15 cellular contexts compared by ENCODE assay signal in the genomic region with DNA sequence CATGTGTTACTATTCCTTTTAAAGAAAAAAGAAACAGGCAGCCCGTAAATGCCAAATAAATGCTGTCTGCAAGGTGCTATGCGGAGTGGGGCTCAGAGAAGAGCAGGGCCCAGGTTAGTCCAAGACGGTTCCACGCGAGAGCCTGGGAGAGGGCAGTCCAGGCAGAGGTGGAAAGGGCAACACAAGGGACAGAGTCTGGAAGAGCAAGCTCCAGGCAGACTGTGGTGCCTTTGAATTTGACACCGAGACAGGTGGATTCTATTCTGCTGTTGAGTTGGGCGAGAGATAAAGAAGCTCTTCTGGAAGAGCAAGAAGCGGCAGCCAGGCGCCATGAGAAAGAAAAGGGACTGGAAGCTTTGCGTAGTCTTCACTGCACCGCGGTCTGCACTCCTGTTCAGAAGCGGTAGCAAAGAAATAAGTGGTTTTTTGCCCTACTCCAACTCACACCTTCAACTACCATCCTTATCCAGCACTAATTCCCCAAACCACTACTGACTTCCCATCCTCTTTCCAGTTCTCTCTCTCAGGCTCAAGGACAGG. TPM values are rescaled to one million over a fixed set of nuclear protein-coding genes. Genes with fewer than 3 reads are reported as not detected.
A peak's percentile ranks its signal among the peaks of the same experiment; 100 is the strongest.
DNase-seq lines count a peak whose midpoint lies in the region; ATAC-seq and TF ChIP-seq lines count a peak whose summit lies in the region.
"Had no signal": no experiment of that assay in that cellular context is flagged by ENCODE, and none has a peak within 500 bp of the region (broad histone marks: within the 10 kb centered on the region; RNA-seq: fewer than 3 reads in every experiment).

No MANE protein-coding gene starts in this region.

- H3K27me3 Mint-ChIP-seq in CD4-positive, alpha-beta memory T cell, result no peaks in the 10 kb centered on the region
- H3K27me3 Mint-ChIP-seq in activated CD8-positive, alpha-beta T cell treated with anti-CD3 and anti-CD28 coated beads, Interleukin-2, amount 10 ng/mL, durations not matched to agents 7 days and 5 days (ENCODE audit: low read depth), result no peaks in the 10 kb centered on the region
- H3K27me3 Mint-ChIP-seq in memory B cell, result no peaks in the 10 kb centered on the region
- H3K27me3 Mint-ChIP-seq: type B pancreatic cell had no signal

- H3K36me3 ChIP-seq in CD4-positive, alpha-beta memory T cell (ENCODE audit: insufficient read depth, low read length), result peaks cover 12% of the 10 kb centered on the region

- CTCF ChIA-PET in CD4-positive, alpha-beta memory T cell (lab: Charles Lee; ENCODE audit: partially characterized antibody), result interaction anchor here (1.0 to 2.5 kb wide), 10 partner anchors 9 to 73 kb away, joined by 3 to 12 read pairs (median 4); no protein-coding TSS in a partner anchor
- CTCF ChIA-PET in activated CD8-positive, alpha-beta T cell treated with anti-CD3 and anti-CD28 coated beads, Interleukin-2, amount 10 ng/mL, durations not matched to agents 7 days and 5 days (lab: Charles Lee), result interaction anchor here (1.0 to 3.1 kb wide), 6 partner anchors 9 to 139 kb away, joined by 3 to 18 read pairs (median 5); no protein-coding TSS in a partner anchor

- ATAC-seq in activated CD8-positive, alpha-beta T cell treated with anti-CD3 and anti-CD28 coated beads, Interleukin-2, amount 10 ng/mL, durations not matched to agents 7 days and 5 days, result no peak
- ATAC-seq in memory B cell (ENCODE audit: low read depth) (no peak), GM21515 (IDR thresholded peaks at IDR 0.05; ENCODE audit: unreplicated experiment) (no peak)
- ATAC-seq: left ventricle myocardium superior had no signal

- POLR2A ChIA-PET in CD4-positive, alpha-beta memory T cell (lab: Charles Lee; ENCODE audit: partially characterized antibody), result interaction anchor here (1.3 to 9.8 kb wide), 9 partner anchors 10 to 92 kb away, joined by 3 to 125 read pairs (median 13); no protein-coding TSS in a partner anchor
- POLR2A ChIA-PET in activated CD8-positive, alpha-beta T cell treated with anti-CD3 and anti-CD28 coated beads, Interleukin-2, amount 10 ng/mL, durations not matched to agents 7 days and 5 days (lab: Charles Lee), result interaction anchor here (1.6 to 2.2 kb wide), 3 partner anchors 9 to 54 kb away, joined by 4 to 11 read pairs (median 8); no protein-coding TSS in a partner anchor

- peak overlapping the region in 1 of 2 donors; percentile 3 for H3K4me3 ChIP-seq in CD4-positive, alpha-beta memory T cell (ENCODE audit: low read length in 2 of 2)
- peak overlapping the region; percentile 33 for H3K4me3 ChIP-seq in GM12865 (ENCODE audit: low read depth, low read length)

- peaks cover 99% of the 10 kb centered on the region for H3K4me1 ChIP-seq in CD4-positive, alpha-beta memory T cell (ENCODE audit: insufficient read depth, low read length)

- no peak for TF ChIP-seq CTCF in GM12865 (IDR thresholded peaks at IDR 0.05; ENCODE audit: insufficient read depth, low read depth, low read length, missing control alignments)

- H3K4me3 Mint-ChIP-seq in CD4-positive, alpha-beta memory T cell, result peak overlapping the region; percentile 62 to 91 (median 81)
- H3K4me3 Mint-ChIP-seq in activated CD8-positive, alpha-beta T cell treated with anti-CD3 and anti-CD28 coated beads, Interleukin-2, amount 10 ng/mL, durations not matched to agents 7 days and 5 days, result peak overlapping the region; percentile 51
- peak overlapping the region; percentile 39 for H3K4me3 Mint-ChIP-seq in memory B cell
- H3K4me3 Mint-ChIP-seq: type B pancreatic cell had no signal

- H3K9me3 ChIP-seq in CD4-positive, alpha-beta memory T cell (ENCODE audit: control insufficient read depth in 1 of 2, low read length in 2 of 2), result no peaks in the 10 kb centered on the region

- no peak for DNase-seq in CD4-positive, alpha-beta memory T cell
- no peak for DNase-seq in GM12865 (ENCODE audit: low read depth)
- DNase-seq in activated CD8-positive, alpha-beta T cell treated with anti-CD3 and anti-CD28 coated beads, Interleukin-2, amount 10 ng/mL, durations not matched to agents 7 days and 5 days, result no peak
- no peak for DNase-seq in memory B cell (ENCODE audit: low spot score in 2 of 2)
- DNase-seq in stimulated activated CD4-positive, alpha-beta T cell treated with anti-CD3 and anti-CD28 coated beads, Interleukin-15, amount 100 ng/mL, for 24 hours, result no peak
- no peak for DNase-seq in iPS-NIHi7 (ENCODE audit: extremely low spot score)
- DNase-seq: activated CD8-positive, alpha-beta memory T cell treated with anti-CD3 and anti-CD28 coated beads, Interleukin-2, amount 50 U/mL, for 48 hours; hippocampal formation; left ventricle myocardium superior; NCI-H1436; NCI-H345; stimulated activated CD4-positive, alpha-beta T cell treated with anti-CD3 and anti-CD28 coated beads, Interleukin-2, amount 100 ng/mL, for 24 hours; stimulated activated CD8-positive, alpha-beta memory T cell treated with anti-CD3 and anti-CD28 coated beads, Interleukin-4, amount 100 ng/mL, for 48 hours had no signal

- peak overlapping the region; percentile 33 for H3K27ac ChIP-seq in CD4-positive, alpha-beta memory T cell (ENCODE audit: low read depth, low read length)

- H3K4me1 Mint-ChIP-seq in CD4-positive, alpha-beta memory T cell, result peaks cover 72 to 96% (median 86%) of the 10 kb centered on the region in 4 donors
- peaks cover 81% of the 10 kb centered on the region for H3K4me1 Mint-ChIP-seq in activated CD8-positive, alpha-beta T cell treated with anti-CD3 and anti-CD28 coated beads, Interleukin-2, amount 10 ng/mL, durations not matched to agents 7 days and 5 days (ENCODE audit: low read depth)
- H3K4me1 Mint-ChIP-seq in memory B cell, result peaks cover 72% of the 10 kb centered on the region

- H3K27me3 ChIP-seq in CD4-positive, alpha-beta memory T cell (ENCODE audit: insufficient read depth, low read length), result no peaks in the 10 kb centered on the region

- intact Hi-C loops in CD4-positive, alpha-beta memory T cell (cut with micrococcal nuclease), result loop anchor here (1.0 kb wide), 1 partner anchor 9 kb away; no protein-coding TSS in a partner anchor

- H3K9me3 Mint-ChIP-seq in CD4-positive, alpha-beta memory T cell, result peaks cover 0 to 13% (median 0%) of the 10 kb centered on the region in 8 donors
- H3K9me3 Mint-ChIP-seq in activated CD8-positive, alpha-beta T cell treated with anti-CD3 and anti-CD28 coated beads, Interleukin-2, amount 10 ng/mL, durations not matched to agents 7 days and 5 days (ENCODE audit: insufficient read depth), result no peaks in the 10 kb centered on the region
- H3K9me3 Mint-ChIP-seq in memory B cell, result no peaks in the 10 kb centered on the region
- H3K9me3 Mint-ChIP-seq: type B pancreatic cell had no signal

- H3K36me3 Mint-ChIP-seq in CD4-positive, alpha-beta memory T cell, result peaks cover 11 to 54% of the 10 kb centered on the region in 2 donors
- H3K36me3 Mint-ChIP-seq in activated CD8-positive, alpha-beta T cell treated with anti-CD3 and anti-CD28 coated beads, Interleukin-2, amount 10 ng/mL, durations not matched to agents 7 days and 5 days (ENCODE audit: low read depth), result peaks cover 24% of the 10 kb centered on the region
- H3K36me3 Mint-ChIP-seq in memory B cell, result peaks cover 13% of the 10 kb centered on the region
- H3K36me3 Mint-ChIP-seq: type B pancreatic cell had no signal

- peak overlapping the region; percentile 50 to 94 (median 90) for H3K27ac Mint-ChIP-seq in CD4-positive, alpha-beta memory T cell
- peak overlapping the region; percentile 86 for H3K27ac Mint-ChIP-seq in activated CD8-positive, alpha-beta T cell treated with anti-CD3 and anti-CD28 coated beads, Interleukin-2, amount 10 ng/mL, durations not matched to agents 7 days and 5 days
- peak overlapping the region; percentile 90 for H3K27ac Mint-ChIP-seq in memory B cell
- H3K27ac Mint-ChIP-seq: type B pancreatic cell had no signal

RNA-seq across cellular contexts. Expression of gene CYTH1, which starts 55.5 kb away (rescaled TPM):
- total RNA-seq in CD4-positive, alpha-beta memory T cell, result 100 to 1,000 TPM; 380 to 390 TPM
- 100 to 1,000 TPM; 271 to 370 TPM for polyA plus RNA-seq in CD4-positive, alpha-beta memory T cell
- 100 to 1,000 TPM; 137 to 138 TPM for total RNA-seq in activated CD8-positive, alpha-beta T cell treated with anti-CD3 and anti-CD28 coated beads, Interleukin-2, amount 10 ng/mL, durations not matched to agents 7 days and 5 days
